ENCODE assay signal across 21 cellular contexts in genomic region chr12:96314723-96315122, GRCh38.
A peak's percentile ranks its signal among the peaks of the same experiment; 100 is the strongest.
DNase-seq lines count a peak whose midpoint lies in the region; ATAC-seq, FAIRE-seq and TF ChIP-seq lines count a peak whose summit lies in the region.
"Had no signal": no experiment of that assay in that cellular context is flagged by ENCODE, and none has a peak within 500 bp of the region (broad histone marks: within the 10 kb centered on the region; RNA-seq: fewer than 3 reads in every experiment).

No MANE protein-coding gene starts in this region.

- H3K23ac ChIP-seq in mesenchymal stem cell (ENCODE audit: low read length in 2 of 2), result no peak overlapping the region

- no peak overlapping the region for H2AFZ ChIP-seq in K562 (ENCODE audit: low read depth, low read length)
- H2AFZ ChIP-seq in mesenchymal stem cell (ENCODE audit: low read depth, low read length), result no peak overlapping the region

- H4K20me1 ChIP-seq in K562 (replicated peaks; ENCODE audit: control insufficient read depth, insufficient read depth, low read length), result no peaks in the 10 kb centered on the region

- H3K9ac ChIP-seq in K562 (ENCODE audit: insufficient read depth in 1 of 2, low read depth in 2 of 2, low read length in 2 of 2) (no peak overlapping the region), mesenchymal stem cell (ENCODE audit: low read length) (no peak overlapping the region)

- H3K9me3 Mint-ChIP-seq in memory B cell, result peaks cover 1% of the 10 kb centered on the region

- FAIRE-seq in K562 (lab: Jason Lieb, UNC), result peak; percentile 70

- DNase-seq in left ventricle myocardium superior, result no peak
- DNase-seq in Right ventricle myocardium superior, result no peak
- peak in 1 of 4 experiments; percentile 30 for DNase-seq in K562 (ENCODE audit: extremely low read depth in 1 of 4, low spot score in 3 of 4)
- no peak for DNase-seq in memory B cell (ENCODE audit: low spot score in 2 of 2)
- no peak for DNase-seq in AG20443 (ENCODE audit: low spot score)
- no peak for DNase-seq in mesenchymal stem cell
- no peak for DNase-seq in MG63
- DNase-seq: activated CD4-positive, alpha-beta T cell treated with anti-CD3 and anti-CD28 coated beads for 1 hour; activated naive CD4-positive, alpha-beta T cell treated with Interleukin-2 at 50 U/mL for 16 hours; DND-41; heart right ventricle; islet precursor cell; NCI-H1930; retina; SHP77 treated with DMSO at 0.1 percent for 48 hours; stimulated activated CD4-positive, alpha-beta T cell treated with anti-CD3 and anti-CD28 coated beads, Interleukin-15, amount 100 ng/mL, for 24 hours; stimulated activated naive CD4-positive, alpha-beta T cell; trophoblast cell had no signal

- H2BK12ac ChIP-seq in mesenchymal stem cell (ENCODE audit: low read length in 2 of 2), result no peak overlapping the region

- H4K8ac ChIP-seq in mesenchymal stem cell (ENCODE audit: low read length), result no peak overlapping the region

- no peak overlapping the region for H3K27ac ChIP-seq in K562 (ENCODE audit: extremely low read depth, low read depth, low read length)
- H3K27ac ChIP-seq in mesenchymal stem cell (ENCODE audit: low read length, poor library complexity, severe bottlenecking), result no peak overlapping the region

- CTCF ChIA-PET in K562 (lab: Yijun Ruan, JAX; ENCODE audit: low intra/inter-chr PET ratio), result no interaction called here

- TF ChIP-seq RAD21 in K562 (CRISPR knock-in tag; conservative IDR thresholded peaks at IDR 0.05 in 1 of 2, IDR thresholded peaks at IDR 0.05 in 1 of 2), result no peak

- no peak for TF ChIP-seq EP300 in K562 (IDR thresholded peaks at IDR 0.05; ENCODE audit: low read length)

- no peak for TF ChIP-seq CTCF in K562 (IDR thresholded peaks at IDR 0.05 in 2 of 3, conservative IDR thresholded peaks at IDR 0.05 in 1 of 3; ENCODE audit: insufficient read depth in 2 of 3, low read depth in 1 of 3, low read length in 3 of 3)

- no peak overlapping the region for H3K14ac ChIP-seq in mesenchymal stem cell (ENCODE audit: low read length in 2 of 2)

- peaks cover 8% of the 10 kb centered on the region for H3K36me3 Mint-ChIP-seq in memory B cell

- no peak overlapping the region for H2BK5ac ChIP-seq in mesenchymal stem cell (ENCODE audit: low read depth, low read length, poor library complexity, severe bottlenecking)

- no peak overlapping the region for H3K4me3 ChIP-seq in K562
- no peak overlapping the region for H3K4me3 ChIP-seq in mesenchymal stem cell (ENCODE audit: insufficient read depth in 1 of 2, low read depth in 1 of 2, low read length in 2 of 2)
- no peak overlapping the region for H3K4me3 ChIP-seq in MG63
- H3K4me3 ChIP-seq: breast epithelium, heart right ventricle had no signal

- H3K27me3 Mint-ChIP-seq in memory B cell, result no peaks in the 10 kb centered on the region

- POLR2A ChIA-PET in K562 (lab: Yijun Ruan, JAX), result interaction anchor here (0.8 kb wide), 1 partner anchor 1180 kb away, joined by 3 read pairs; no protein-coding TSS in a partner anchor

- peaks cover 0 to 9% of the 10 kb centered on the region in 2 experiments; a peak in 4 of 5 replicates for H3K4me1 ChIP-seq in K562 (replicated peaks in 1 of 2; ENCODE audit: control insufficient read depth in 2 of 2, insufficient read depth in 2 of 2, low read length in 2 of 2)
- peaks cover 1% of the 10 kb centered on the region for H3K4me1 ChIP-seq in mesenchymal stem cell (ENCODE audit: control insufficient read depth, insufficient read depth, low read depth, low read length)
- H3K4me1 ChIP-seq: breast epithelium had no signal

- no peak overlapping the region for H4K91ac ChIP-seq in mesenchymal stem cell (ENCODE audit: low read length)

- H3K36me3 ChIP-seq in K562 (ENCODE audit: control insufficient read depth, insufficient read depth, low read length), result peaks cover 23% of the 10 kb centered on the region; the same call in 2 of the 3 replicates
- H3K36me3 ChIP-seq in mesenchymal stem cell (ENCODE audit: control insufficient read depth in 1 of 2, insufficient read depth in 2 of 2, low read depth in 1 of 2, low read length in 2 of 2), result peaks cover 0 to 37% of the 10 kb centered on the region in 2 experiments
- peaks cover 26% of the 10 kb centered on the region for H3K36me3 ChIP-seq in MG63
- H3K36me3 ChIP-seq: breast epithelium had no signal

- no peak for TF ChIP-seq POLR2A in K562 (conservative IDR thresholded peaks at IDR 0.05)

- H2BK120ac ChIP-seq in mesenchymal stem cell (ENCODE audit: low read depth, low read length), result no peak overlapping the region

- peak overlapping the region; percentile 15 for H3K27ac Mint-ChIP-seq in memory B cell

- no peak overlapping the region for H2AK5ac ChIP-seq in mesenchymal stem cell (ENCODE audit: low read length, severe bottlenecking)

- no peak overlapping the region for H3K4me3 Mint-ChIP-seq in memory B cell

- peaks cover 35% of the 10 kb centered on the region for H3K79me2 ChIP-seq in K562 (ENCODE audit: control insufficient read depth, insufficient read depth, low read length)

- ATAC-seq in left ventricle myocardium superior (peak; percentile 12), Right ventricle myocardium superior (ENCODE audit: poor library complexity) (no peak), K562 (peak; percentile 81), memory B cell (ENCODE audit: low read depth) (no peak), HG03460 (IDR thresholded peaks at IDR 0.05; ENCODE audit: unreplicated experiment) (no peak)
- ATAC-seq: esophagus mucosa had no signal

- in situ Hi-C loops in K562 (cut with MboI), result no loop called here

- no TSS peak for BruUV-seq in K562 (replicated peaks; lab: Mats Ljungman, UMichigan)

- H3K4me1 Mint-ChIP-seq in memory B cell, result peaks cover 7% of the 10 kb centered on the region

- intact Hi-C loops in left ventricle myocardium superior (cut with micrococcal nuclease), result no loop called here
- intact Hi-C loops in Right ventricle myocardium superior (cut with DNase I), result no loop called here
- intact Hi-C loops in K562 (cut with micrococcal nuclease), result loop anchor here (5.0 to 10.0 kb wide), 2 partner anchors 60 to 83 kb away; no protein-coding TSS in a partner anchor

- H2BK15ac ChIP-seq in mesenchymal stem cell (ENCODE audit: low read depth, poor library complexity, severe bottlenecking), result no peak overlapping the region

- no peaks in the 10 kb centered on the region for H3K9me3 ChIP-seq in K562 (replicated peaks; ENCODE audit: control insufficient read depth, insufficient read depth, low read depth, low read length)
- no peaks in the 10 kb centered on the region for H3K9me3 ChIP-seq in mesenchymal stem cell (ENCODE audit: control insufficient read depth, low read length)
- no peaks in the 10 kb centered on the region for H3K9me3 ChIP-seq in MG63
- H3K9me3 ChIP-seq: breast epithelium had no signal

- H3K4ac ChIP-seq in mesenchymal stem cell (ENCODE audit: low read depth in 1 of 2, low read length in 2 of 2), result no peak overlapping the region

- no peaks in the 10 kb centered on the region for H3K9me1 ChIP-seq in K562 (ENCODE audit: control insufficient read depth, insufficient read depth, low read length)

- H3K79me1 ChIP-seq in mesenchymal stem cell (replicated peaks; ENCODE audit: low read length, poor library complexity, severe bottlenecking), result no peaks in the 10 kb centered on the region

- no peak overlapping the region for H3K4me2 ChIP-seq in K562 (ENCODE audit: insufficient read depth, low read length)
- no peak overlapping the region for H3K4me2 ChIP-seq in mesenchymal stem cell (ENCODE audit: low read length, poor library complexity, severe bottlenecking)

- 9% methylated on average over 2 of the region's 2 CpGs for WGBS in K562 (ENCODE audit: insufficient coverage, low coverage, missing lambda C conversion rate)
- WGBS in mesenchymal stem cell, result 94% methylated on average over 2 of the region's 2 CpGs

- H3K18ac ChIP-seq in mesenchymal stem cell (ENCODE audit: low read depth in 1 of 2, low read length in 2 of 2), result no peak overlapping the region

- no peaks in the 10 kb centered on the region for H3K27me3 ChIP-seq in K562 (ENCODE audit: control insufficient read depth in 2 of 2, insufficient read depth in 2 of 2, low read length in 2 of 2)
- no peaks in the 10 kb centered on the region for H3K27me3 ChIP-seq in mesenchymal stem cell (ENCODE audit: control insufficient read depth in 1 of 2, insufficient read depth in 1 of 2, low read length in 2 of 2)
- no peaks in the 10 kb centered on the region for H3K27me3 ChIP-seq in MG63
- H3K27me3 ChIP-seq: breast epithelium, heart right ventricle had no signal

TF ChIP-seq in K562, 482 proteins besides CTCF, POLR2A, EP300 and RAD21 (continues in another document):
- TF ChIP-seq KDM1A (IDR thresholded peaks at IDR 0.05), result peak; percentile 40 to 47; a peak in 2 of 4 replicates
- TF ChIP-seq ZBTB1 (CRISPR knock-in tag; IDR thresholded peaks at IDR 0.05; ENCODE audit: borderline replicate concordance, low read depth), result no peak
- no peak for TF ChIP-seq RBM39 (optimal IDR thresholded peaks at IDR 0.05; ENCODE audit: low read depth, low read length)
- no peak for TF ChIP-seq ZNF408 (CRISPR knock-in tag; IDR thresholded peaks at IDR 0.05; ENCODE audit: low read depth)
- TF ChIP-seq SMAD1 (IDR thresholded peaks at IDR 0.05; ENCODE audit: low read depth, low read length, partially characterized antibody), result no peak
- no peak for TF ChIP-seq HDGF (IDR thresholded peaks at IDR 0.05)
- 0 out of 2 replicates have a peak, but pooled peaks have one; percentile 11 for TF ChIP-seq ATF3 (IDR thresholded peaks at IDR 0.05)
- TF ChIP-seq ATF3 (CRISPR knock-in tag; conservative IDR thresholded peaks at IDR 0.05), result no peak
- TF ChIP-seq TCF7 (IDR thresholded peaks at IDR 0.05; ENCODE audit: borderline replicate concordance), result no peak
- TF ChIP-seq ELK3 (CRISPR knock-in tag; IDR thresholded peaks at IDR 0.05), result no peak

Comparison
In these comparisons a context has a peak if more than half of its experiments do, and no peak if none do; other contexts are left out.
1. ATAC-seq: peak in left ventricle myocardium superior (single experiment) and K562 (single experiment); none in Right ventricle myocardium superior (single experiment), memory B cell (single experiment) and HG03460 (single experiment).